In genomic region chr13:42729857-42730402, GRCh38 we compare ENCODE assay signal across 22 cellular contexts. TPM values are rescaled to one million over a fixed set of nuclear protein-coding genes. Genes with fewer than 3 reads are reported as not detected.
DNase-seq lines count a peak whose midpoint lies in the region; ATAC-seq and TF ChIP-seq lines count a peak whose summit lies in the region.
"Had no signal": no experiment of that assay in that cellular context is flagged by ENCODE, and none has a peak within 500 bp of the region (broad histone marks: within the 10 kb centered on the region; RNA-seq: fewer than 3 reads in every experiment).

No MANE protein-coding gene starts in this region.

- no peak for TF ChIP-seq EP300 in neural cell (conservative IDR thresholded peaks at IDR 0.05; ENCODE audit: poor library complexity, severe bottlenecking)

- H3K27me3 ChIP-seq in GM23338 (ENCODE audit: insufficient read depth) (no peaks in the 10 kb centered on the region), neural cell (ENCODE audit: insufficient read depth, low read depth, low read length) (no peaks in the 10 kb centered on the region)
- H3K27me3 ChIP-seq: BE2C; BLaER1 treated with 17β-estradiol and CSF1 and Interleukin-3, amounts not matched to agents 10 nM and 100 nM had no signal

- H3K27ac ChIP-seq in GM23338 (ENCODE audit: low read depth) (no peak overlapping the region), neural cell (ENCODE audit: low read length) (no peak overlapping the region)
- H3K27ac ChIP-seq: A549; BLaER1 treated with 17β-estradiol and CSF1 and Interleukin-3, amounts not matched to agents 10 nM and 100 nM had no signal

- H3K27me3 Mint-ChIP-seq in GM23338 (ENCODE audit: insufficient read depth, low read depth, poor library complexity) = peaks cover 2% of the 10 kb centered on the region
- H3K27me3 Mint-ChIP-seq in activated T-cell treated with anti-CD3 and anti-CD28 coated beads, Interleukin-2, amount 50 U/mL, for 4 hours (ENCODE audit: low read depth) = peaks cover 5% of the 10 kb centered on the region
- H3K27me3 Mint-ChIP-seq: CD4-positive, alpha-beta T cell had no signal

- H3K36me3 Mint-ChIP-seq in GM23338 (ENCODE audit: low read depth) = no peaks in the 10 kb centered on the region; the same call in 2 of the 3 replicates
- H3K36me3 Mint-ChIP-seq in activated T-cell treated with anti-CD3 and anti-CD28 coated beads, Interleukin-2, amount 50 U/mL, for 4 hours (ENCODE audit: insufficient read depth) = no peaks in the 10 kb centered on the region
- H3K36me3 Mint-ChIP-seq: CD14-positive monocyte; CD8-positive, alpha-beta memory T cell had no signal

- H3K27ac Mint-ChIP-seq in GM23338 = no peak overlapping the region
- H3K27ac Mint-ChIP-seq: CD14-positive monocyte; CD4-positive, alpha-beta T cell; CD8-positive, alpha-beta memory T cell had no signal

- peaks cover 5% of the 10 kb centered on the region; the same call in 2 of the 3 replicates for H3K9me3 Mint-ChIP-seq in GM23338
- H3K9me3 Mint-ChIP-seq in activated T-cell treated with anti-CD3 and anti-CD28 coated beads, Interleukin-2, amount 50 U/mL, for 4 hours = peaks cover 6% of the 10 kb centered on the region
- H3K9me3 Mint-ChIP-seq: CD4-positive, alpha-beta T cell had no signal

- ATAC-seq in GM23338 (no peak), HG03354 (IDR thresholded peaks at IDR 0.05; ENCODE audit: poor library complexity, severe bottlenecking, unreplicated experiment) (no peak)
- ATAC-seq in activated T-cell treated with anti-CD3 and anti-CD28 coated beads, Interleukin-2, amount 50 U/mL, for 4 hours = no peak
- ATAC-seq: A549 had no signal

- DNase-seq in GM23338 (ENCODE audit: low spot score) (no peak), NCI-H69 (lab: John Stamatoyannopoulos, UW) (peak; percentile 40), DMS 273 (lab: John Stamatoyannopoulos, UW; ENCODE audit: unreplicated experiment) (no peak)
- no peak for DNase-seq in activated T-cell treated with anti-CD3 and anti-CD28 coated beads, Interleukin-2, amount 50 U/mL, for 4 hours
- DNase-seq: 8988T; ACHN; AML-193; BE2C; CD4-positive, alpha-beta T cell; CD8-positive, alpha-beta memory T cell; DMS53; GF-D8; H7; HCEC 1CT had no signal

- TF ChIP-seq RAD21 in neural cell (conservative IDR thresholded peaks at IDR 0.05) = no peak

- H2AFZ ChIP-seq in GM23338 (peak overlapping the region; percentile 12; the same call in 1 of the 2 replicates), neural cell (ENCODE audit: low read depth, low read length) (peak overlapping the region; percentile 10)

- H3K4me3 ChIP-seq in GM23338 (no peak overlapping the region), neural cell (ENCODE audit: low read length) (no peak overlapping the region)
- H3K4me3 ChIP-seq: A549; BLaER1 treated with 17β-estradiol and CSF1 and Interleukin-3, amounts not matched to agents 10 nM and 100 nM had no signal

- no peaks in the 10 kb centered on the region for H3K36me3 ChIP-seq in GM23338 (ENCODE audit: insufficient read depth)
- no peaks in the 10 kb centered on the region for H3K36me3 ChIP-seq in neural cell (ENCODE audit: insufficient read depth, low read length)
- H3K36me3 ChIP-seq: BE2C; BLaER1 treated with 17β-estradiol and CSF1 and Interleukin-3, amounts not matched to agents 10 nM and 100 nM had no signal

- H4K20me1 ChIP-seq in GM23338 (replicated peaks; ENCODE audit: insufficient read depth) = no peaks in the 10 kb centered on the region
- H4K20me1 ChIP-seq in neural cell (ENCODE audit: insufficient read depth) = no peaks in the 10 kb centered on the region
- H4K20me1 ChIP-seq: BLaER1 treated with 17β-estradiol and CSF1 and Interleukin-3, amounts not matched to agents 10 nM and 100 nM had no signal

- H3K4me2 ChIP-seq in GM23338 = no peak overlapping the region
- H3K4me2 ChIP-seq in neural cell (ENCODE audit: low read length) = no peak overlapping the region
- H3K4me2 ChIP-seq: A549; BLaER1 treated with 17β-estradiol and CSF1 and Interleukin-3, amounts not matched to agents 10 nM and 100 nM had no signal

- H3K4me3 Mint-ChIP-seq in GM23338 = no peak overlapping the region
- no peak overlapping the region for H3K4me3 Mint-ChIP-seq in activated T-cell treated with anti-CD3 and anti-CD28 coated beads, Interleukin-2, amount 50 U/mL, for 4 hours
- H3K4me3 Mint-ChIP-seq: CD14-positive monocyte; CD4-positive, alpha-beta T cell; CD8-positive, alpha-beta memory T cell had no signal

- H3K9me2 ChIP-seq in GM23338 (ENCODE audit: insufficient read depth) (no peaks in the 10 kb centered on the region; the same call in 1 of the 2 replicates), neural cell (ENCODE audit: insufficient read depth, low read length) (no peaks in the 10 kb centered on the region)

- H3K9ac ChIP-seq in neural cell (ENCODE audit: low read length) = no peak overlapping the region
- H3K9ac ChIP-seq: BLaER1 treated with 17β-estradiol and CSF1 and Interleukin-3, amounts not matched to agents 10 nM and 100 nM had no signal

- no peak for TF ChIP-seq CTCF in GM23338 (conservative IDR thresholded peaks at IDR 0.05; ENCODE audit: low read depth in 2 of 2)
- no peak for TF ChIP-seq CTCF in neural cell (IDR thresholded peaks at IDR 0.05; ENCODE audit: poor library complexity, severe bottlenecking)

- H3K9me3 ChIP-seq in neural cell (ENCODE audit: low read length) = no peaks in the 10 kb centered on the region
- H3K9me3 ChIP-seq: A549, BE2C had no signal

- H3K79me2 ChIP-seq in GM23338 (replicated peaks; ENCODE audit: insufficient read depth) = no peaks in the 10 kb centered on the region
- H3K79me2 ChIP-seq in neural cell (replicated peaks; ENCODE audit: insufficient read depth, low read length) = no peaks in the 10 kb centered on the region

- H3K4me1 ChIP-seq in GM23338 (ENCODE audit: insufficient read depth) = peaks cover 30% of the 10 kb centered on the region
- H3K4me1 ChIP-seq: A549; BE2C; BLaER1 treated with 17β-estradiol and CSF1 and Interleukin-3, amounts not matched to agents 10 nM and 100 nM had no signal

- H3K4me1 Mint-ChIP-seq in GM23338 = peaks cover 39% of the 10 kb centered on the region
- H3K4me1 Mint-ChIP-seq in activated T-cell treated with anti-CD3 and anti-CD28 coated beads, Interleukin-2, amount 50 U/mL, for 4 hours (ENCODE audit: low read depth) = no peaks in the 10 kb centered on the region
- H3K4me1 Mint-ChIP-seq: CD8-positive, alpha-beta memory T cell had no signal

- H3F3A ChIP-seq in GM23338 (replicated peaks; ENCODE audit: low read depth) = no peaks in the 10 kb centered on the region
- no peaks in the 10 kb centered on the region for H3F3A ChIP-seq in neural cell (ENCODE audit: insufficient read depth, low read length, poor library complexity, severe bottlenecking)

TF ChIP-seq in GM23338, 12 proteins besides CTCF, POLR2A, EP300 and RAD21 (continues in another document):
- no peak for TF ChIP-seq REST (IDR thresholded peaks at IDR 0.05; ENCODE audit: unreplicated experiment)

TF ChIP-seq in neural cell, 6 proteins besides CTCF, POLR2A, EP300 and RAD21:
- no peak for TF ChIP-seq POLR2AphosphoS5 (IDR thresholded peaks at IDR 0.05)
- no peak for TF ChIP-seq SMC3 (conservative IDR thresholded peaks at IDR 0.05; ENCODE audit: poor library complexity)
- TF ChIP-seq MXI1 (conservative IDR thresholded peaks at IDR 0.05; ENCODE audit: poor library complexity, severe bottlenecking) = no peak
- TF ChIP-seq EZH2 (IDR thresholded peaks at IDR 0.05; ENCODE audit: borderline replicate concordance, insufficient read depth, low read length, poor library complexity, severe bottlenecking) = no peak
- TF ChIP-seq REST (IDR thresholded peaks at IDR 0.05; ENCODE audit: borderline replicate concordance) = no peak
- no peak for TF ChIP-seq TAF1 (IDR thresholded peaks at IDR 0.05; ENCODE audit: low read depth)

RNA-seq across cellular contexts. Expression of gene FAM216B, which starts 51.5 kb away (rescaled TPM):
- not detected in 2 replicates for total RNA-seq in GM23338 (2014; rRNA removed; shearing (Covaris generic))
- polyA plus RNA-seq in GM23338 (2016; fragmentation: Nextera tagmentation; extraction: Ambion mirVana) (0.06 TPM in 1 of 2 replicates, not detected in the other), neural cell (not detected in 2 replicates)
- polyA minus RNA-seq in neural cell = not detected in 2 replicates
- not detected for total RNA-seq in activated T-cell treated with anti-CD3 and anti-CD28 coated beads, Interleukin-2, amount 50 U/mL, for 4 hours
- total RNA-seq: CD4-positive, alpha-beta T cell; CD8-positive, alpha-beta memory T cell; Daoy; G401; H1; H7 had no signal
- polyA plus RNA-seq: A549; CD14-positive monocyte; CD8-positive, alpha-beta memory T cell; H1 had no signal
